Comparison of ENCODE assay signal across 29 cellular contexts in the genomic region with DNA sequence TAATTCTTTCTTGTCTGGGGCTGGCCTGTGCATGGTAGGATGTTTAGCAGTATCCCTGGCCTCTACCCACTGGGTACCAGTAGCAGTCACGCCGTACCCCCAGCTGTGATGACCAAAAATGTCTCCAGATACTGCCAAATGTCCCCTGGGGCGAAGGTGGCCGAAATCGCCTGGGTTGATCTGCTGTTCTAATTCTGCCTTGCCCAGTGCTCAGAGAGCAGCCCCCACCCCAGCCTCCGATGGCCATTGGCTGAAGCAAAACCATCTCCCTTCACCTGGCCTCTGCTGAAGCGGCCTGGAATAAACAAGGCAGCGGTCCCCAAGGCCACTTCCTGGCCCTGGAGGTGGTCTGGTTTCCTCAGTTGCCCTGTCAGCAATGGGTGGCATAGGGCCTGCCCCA.
"Had no signal": no experiment of that assay in that cellular context is flagged by ENCODE, and none has a peak within 500 bp of the region (broad histone marks: within the 10 kb centered on the region; RNA-seq: fewer than 3 reads in every experiment).

No MANE protein-coding gene starts in this region.

- H3K4me1 Mint-ChIP-seq: stimulated activated effector memory CD8-positive, alpha-beta T cell treated with anti-CD3 and anti-CD28 coated beads, Interleukin-12 subunit alpha, Interleukin-12 subunit beta, amount 100 ng/mL, for 72 hours had no signal

- H3K36me3 ChIP-seq: ovary, spleen, stomach, thoracic aorta, thyroid gland, tibial nerve, upper lobe of left lung, vagina had no signal

- ATAC-seq: naive thymus-derived CD8-positive, alpha-beta T cell; natural killer cell treated with Interleukin-12 subunit alpha and Interleukin-12 subunit beta and Interleukin-15 and Interleukin-18, amount 100 ng/mL, for 72 hours; psoas muscle; right cardiac atrium; sciatic nerve; stimulated activated effector memory CD8-positive, alpha-beta T cell treated with anti-CD3 and anti-CD28 coated beads, Interleukin-12 subunit alpha, Interleukin-12 subunit beta, amount 100 ng/mL, for 72 hours had no signal

- H3K9ac ChIP-seq: parathyroid adenoma had no signal

- DNase-seq: naive thymus-derived CD8-positive, alpha-beta T cell; nephron progenitor cell; occipital lobe; ovary; psoas muscle; right cardiac atrium; spleen; stimulated activated CD4-positive, alpha-beta T cell treated with anti-CD3 and anti-CD28 coated beads, Interleukin-12 subunit alpha, Interleukin-12 subunit beta, amount 100 ng/mL, for 4 hours; stimulated activated CD4-positive, alpha-beta T cell treated with anti-CD3 and anti-CD28 coated beads, Interleukin-2, amount 100 ng/mL, for 24 hours; stimulated activated CD4-positive, alpha-beta T cell treated with anti-CD3 and anti-CD28 coated beads, Interleukin-2, amount 100 ng/mL, for 48 hours; stimulated activated CD4-positive, alpha-beta T cell treated with anti-CD3 and anti-CD28 coated beads, Interleukin-4, amount 100 ng/mL, for 24 hours; stimulated activated naive B cell treated with anti-CD40 and anti-IgM and Interleukin-4, amounts not matched to agents 10 μg/mL and 1 μg/mL and 100 μg/mL, for 72 hours; stimulated activated naive CD4-positive, alpha-beta T cell treated with Interleukin-2 at 50 U/mL for 16 hours; stomach; thyroid gland; trophoblast cell; upper lobe of left lung had no signal

- H2AFZ ChIP-seq: parathyroid adenoma had no signal

- H3K4me1 ChIP-seq: parathyroid adenoma, tibial nerve had no signal

- H3K4me3 ChIP-seq: ovary, psoas muscle, skin epidermis, smooth muscle cell, spleen, stomach, thoracic aorta, thyroid gland, tibial nerve, upper lobe of left lung, vagina had no signal

- H3K27ac ChIP-seq: ovary, parathyroid adenoma, psoas muscle, skin epidermis, spleen, thyroid gland, tibial nerve, upper lobe of left lung, vagina had no signal

- H3K9me3 ChIP-seq: ovary, psoas muscle, spleen, stomach, thoracic aorta, thyroid gland, tibial nerve, upper lobe of left lung, vagina had no signal

- H3K4me3 Mint-ChIP-seq: naive thymus-derived CD8-positive, alpha-beta T cell; natural killer cell treated with Interleukin-12 subunit alpha and Interleukin-12 subunit beta and Interleukin-15 and Interleukin-18, amount 100 ng/mL, for 72 hours; nephron progenitor cell; neural crest cell; stimulated activated effector memory CD8-positive, alpha-beta T cell treated with anti-CD3 and anti-CD28 coated beads, Interleukin-12 subunit alpha, Interleukin-12 subunit beta, amount 100 ng/mL, for 72 hours; stimulated activated naive B cell treated with anti-CD40 and anti-IgM and Interleukin-4, amounts not matched to agents 10 μg/mL and 1 μg/mL and 100 μg/mL, for 72 hours; stimulated activated naive CD8-positive, alpha-beta T cell treated with anti-CD3 and anti-CD28 coated beads, Interleukin-15, Interleukin-2, amounts not matched to agents 100 ng/mL and 50 ng/mL, for 24 hours had no signal

- H3K36me3 Mint-ChIP-seq: naive thymus-derived CD8-positive, alpha-beta T cell; natural killer cell treated with Interleukin-12 subunit alpha and Interleukin-12 subunit beta and Interleukin-15 and Interleukin-18, amount 100 ng/mL, for 72 hours; stimulated activated effector memory CD8-positive, alpha-beta T cell treated with anti-CD3 and anti-CD28 coated beads, Interleukin-12 subunit alpha, Interleukin-12 subunit beta, amount 100 ng/mL, for 72 hours; stimulated activated naive B cell treated with anti-CD40 and anti-IgM and Interleukin-4, amounts not matched to agents 10 μg/mL and 1 μg/mL and 100 μg/mL, for 72 hours had no signal

- H3K27me3 ChIP-seq: ovary, thyroid gland, tibial nerve, upper lobe of left lung, vagina had no signal

- H3K4me2 ChIP-seq: smooth muscle cell had no signal

- H3K27ac Mint-ChIP-seq: naive thymus-derived CD8-positive, alpha-beta T cell; natural killer cell treated with Interleukin-12 subunit alpha and Interleukin-12 subunit beta and Interleukin-15 and Interleukin-18, amount 100 ng/mL, for 72 hours; nephron progenitor cell; progenitor cell of endocrine pancreas; stimulated activated effector memory CD8-positive, alpha-beta T cell treated with anti-CD3 and anti-CD28 coated beads, Interleukin-12 subunit alpha, Interleukin-12 subunit beta, amount 100 ng/mL, for 72 hours; stimulated activated naive B cell treated with anti-CD40 and anti-IgM and Interleukin-4, amounts not matched to agents 10 μg/mL and 1 μg/mL and 100 μg/mL, for 72 hours; stimulated activated naive CD8-positive, alpha-beta T cell treated with anti-CD3 and anti-CD28 coated beads, Interleukin-15, Interleukin-2, amounts not matched to agents 100 ng/mL and 50 ng/mL, for 24 hours had no signal
